ENCODE assay signal across 9 cellular contexts in genomic region chr3:114447545-114447944, GRCh38.
DNase-seq lines count a peak whose midpoint lies in the region; ATAC-seq lines count a peak whose summit lies in the region.
"Had no signal": no experiment of that assay in that cellular context is flagged by ENCODE, and none has a peak within 500 bp of the region (broad histone marks: within the 10 kb centered on the region; RNA-seq: fewer than 3 reads in every experiment).

No MANE protein-coding gene starts in this region.

- DNase-seq in A172 (ENCODE audit: low spot score) (peak; percentile 45), NAMALWA (ENCODE audit: low spot score) (peak; percentile 43), NCI-H1105 treated with DMSO at 0.1 percent for 48 hours (lab: John Stamatoyannopoulos, UW) (no peak), SKM-1 treated with dmso at 0.1 percent for 144 hours (lab: John Stamatoyannopoulos, UW; ENCODE audit: unreplicated experiment) (no peak), AG20443 (ENCODE audit: low spot score) (no peak), DMS114 treated with DMSO at 0.1 percent for 48 hours (lab: John Stamatoyannopoulos, UW; ENCODE audit: unreplicated experiment) (no peak)
- DNase-seq: upper lobe of right lung had no signal

- peak overlapping the region; percentile 82 for H3K27ac ChIP-seq in cingulate gyrus (ENCODE audit: low read depth, low read length)
- H3K27ac ChIP-seq: upper lobe of right lung had no signal

- ATAC-seq in GM18907 (IDR thresholded peaks at IDR 0.05; ENCODE audit: unreplicated experiment) = peak; percentile 40
- ATAC-seq: upper lobe of right lung had no signal

Comparison
In these comparisons a context has a peak if more than half of its experiments do, and no peak if none do; other contexts are left out.
1. DNase-seq: peak in A172 (single experiment) and NAMALWA (single experiment); none in NCI-H1105 treated with DMSO at 0.1 percent for 48 hours (single experiment), SKM-1 treated with dmso at 0.1 percent for 144 hours (single experiment), AG20443 (single experiment) and DMS114 treated with DMSO at 0.1 percent for 48 hours (single experiment).